Comparison of ENCODE assay signal across 14 cellular contexts in the genomic region with DNA sequence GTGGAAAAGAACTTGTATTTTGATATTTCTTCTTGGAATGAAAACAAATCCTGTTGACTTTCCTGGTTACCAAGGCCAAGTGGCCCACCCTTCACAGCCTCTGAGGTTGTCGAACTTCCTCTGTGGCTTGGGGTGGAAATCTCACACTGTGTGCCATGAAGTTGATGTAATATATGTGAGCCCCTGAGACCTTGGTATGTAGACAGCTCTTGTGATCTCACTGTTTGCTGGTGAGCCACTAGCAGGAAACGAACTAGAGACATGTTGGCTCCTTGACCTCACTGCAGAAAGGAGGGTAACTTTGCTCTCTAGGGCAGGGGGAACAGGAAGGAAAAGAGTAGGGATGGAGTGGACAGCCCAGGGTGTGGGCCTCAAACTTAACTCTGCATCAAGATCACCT.
DNase-seq lines count a peak whose midpoint lies in the region; ATAC-seq and TF ChIP-seq lines count a peak whose summit lies in the region.
"Had no signal": no experiment of that assay in that cellular context is flagged by ENCODE, and none has a peak within 500 bp of the region (broad histone marks: within the 10 kb centered on the region; RNA-seq: fewer than 3 reads in every experiment).

No MANE protein-coding gene starts in this region.

- H3K36me3 ChIP-seq in mucosa of descending colon (ENCODE audit: low read depth), result no peaks in the 10 kb centered on the region
- no peaks in the 10 kb centered on the region for H3K36me3 ChIP-seq in upper lobe of left lung
- no peaks in the 10 kb centered on the region for H3K36me3 ChIP-seq in neural progenitor cell

- H3K9ac ChIP-seq in neural progenitor cell, result no peak overlapping the region

- 33 to 39% methylated on average over 2 of the region's 2 CpGs for WGBS in upper lobe of left lung, 2 donors

- TF ChIP-seq POLR2A in upper lobe of left lung (IDR thresholded peaks at IDR 0.05), result no peak

- H3K4me1 ChIP-seq in mucosa of descending colon (ENCODE audit: low read depth) (no peaks in the 10 kb centered on the region), upper lobe of left lung (peaks cover 17 to 42% (median 37%) of the 10 kb centered on the region in 4 donors), neural progenitor cell (peaks cover 3% of the 10 kb centered on the region)

- H3K4me2 ChIP-seq in neural progenitor cell, result no peak overlapping the region

- H3K4me1 Mint-ChIP-seq in activated naive CD4-positive, alpha-beta T cell treated with anti-CD3 and anti-CD28 coated beads, Interleukin-2, amount 10 ng/mL, durations not matched to agents 7 days and 5 days, result peaks cover 34% of the 10 kb centered on the region
- peaks cover 4% of the 10 kb centered on the region for H3K4me1 Mint-ChIP-seq in neural progenitor cell

- H3K79me2 ChIP-seq in neural progenitor cell (ENCODE audit: low read depth), result no peaks in the 10 kb centered on the region

- no peaks in the 10 kb centered on the region for H4K20me1 ChIP-seq in neural progenitor cell (ENCODE audit: low read depth)

- H3K27me3 Mint-ChIP-seq in activated naive CD4-positive, alpha-beta T cell treated with anti-CD3 and anti-CD28 coated beads, Interleukin-2, amount 10 ng/mL, durations not matched to agents 7 days and 5 days, result no peaks in the 10 kb centered on the region
- no peaks in the 10 kb centered on the region for H3K27me3 Mint-ChIP-seq in neural progenitor cell (ENCODE audit: insufficient read depth, low read depth)

- H3K4me3 ChIP-seq in mucosa of descending colon (no peak overlapping the region), upper lobe of left lung (no peak overlapping the region), neural progenitor cell (no peak overlapping the region)
- H3K4me3 ChIP-seq: thyroid gland had no signal

- ATAC-seq in mucosa of descending colon, result peak; percentile 18
- ATAC-seq in upper lobe of left lung (ENCODE audit: low FRiP score in 2 of 2), result peak; percentile 71 to 89

- H3K27me3 ChIP-seq in upper lobe of left lung (no peaks in the 10 kb centered on the region), neural progenitor cell (no peaks in the 10 kb centered on the region)
- H3K27me3 ChIP-seq: thyroid gland had no signal

- no peak for DNase-seq in activated naive CD4-positive, alpha-beta T cell treated with anti-CD3 and anti-CD28 coated beads, Interleukin-2, amount 10 ng/mL, durations not matched to agents 7 days and 5 days
- DNase-seq in activated naive CD4-positive, alpha-beta T cell treated with anti-CD3 and anti-CD28 coated beads, Interleukin-2, amount 50 U/mL, for 16 hours, result no peak
- DNase-seq in dermis blood vessel endothelial cell (peak; percentile 51), mucosa of descending colon (no peak), upper lobe of left lung (peak in 1 of 2 donors; percentile 35), T-helper 9 cell (no peak), neural progenitor cell (ENCODE audit: low spot score) (no peak)
- no peak for DNase-seq in stimulated activated CD4-positive, alpha-beta T cell treated with anti-CD3 and anti-CD28 coated beads, Interleukin-15, amount 100 ng/mL, for 24 hours
- DNase-seq: ACHN, DMS 273 treated with DMSO at 0.1 percent for 48 hours, NCI-H1105 treated with DMSO at 0.1 percent for 48 hours, NCI-H524, thyroid gland had no signal

- H3K4me3 Mint-ChIP-seq in activated naive CD4-positive, alpha-beta T cell treated with anti-CD3 and anti-CD28 coated beads, Interleukin-2, amount 10 ng/mL, durations not matched to agents 7 days and 5 days, result no peak overlapping the region
- H3K4me3 Mint-ChIP-seq in neural progenitor cell, result no peak overlapping the region

- peak overlapping the region; percentile 29 for H3K27ac Mint-ChIP-seq in activated naive CD4-positive, alpha-beta T cell treated with anti-CD3 and anti-CD28 coated beads, Interleukin-2, amount 10 ng/mL, durations not matched to agents 7 days and 5 days
- no peak overlapping the region for H3K27ac Mint-ChIP-seq in neural progenitor cell

- H3K9me3 Mint-ChIP-seq in activated naive CD4-positive, alpha-beta T cell treated with anti-CD3 and anti-CD28 coated beads, Interleukin-2, amount 10 ng/mL, durations not matched to agents 7 days and 5 days, result no peaks in the 10 kb centered on the region
- H3K9me3 Mint-ChIP-seq in neural progenitor cell, result no peaks in the 10 kb centered on the region

- H3F3A ChIP-seq in neural progenitor cell (ENCODE audit: low read depth), result no peaks in the 10 kb centered on the region

- H3K27ac ChIP-seq in upper lobe of left lung (peak overlapping the region; percentile 16 to 66 (median 31)), neural progenitor cell (no peak overlapping the region)
- H3K27ac ChIP-seq: RWPE1, thyroid gland had no signal

- intact Hi-C loops in mucosa of descending colon (cut with DNase I, micrococcal nuclease), result loop anchor here (10.0 kb wide), 2 partner anchors 475 to 895 kb away; a partner anchor contains a TSS

- CTCF ChIA-PET in activated naive CD4-positive, alpha-beta T cell treated with anti-CD3 and anti-CD28 coated beads, Interleukin-2, amount 10 ng/mL, durations not matched to agents 7 days and 5 days (lab: Charles Lee), result no interaction called here

- no peak for TF ChIP-seq CTCF in mucosa of descending colon (IDR thresholded peaks at IDR 0.05)
- TF ChIP-seq CTCF in upper lobe of left lung (IDR thresholded peaks at IDR 0.05), result no peak
- no peak for TF ChIP-seq CTCF in neural progenitor cell (IDR thresholded peaks at IDR 0.05)

- no peaks in the 10 kb centered on the region for H3K9me3 ChIP-seq in mucosa of descending colon
- H3K9me3 ChIP-seq in upper lobe of left lung, result no peaks in the 10 kb centered on the region
- no peaks in the 10 kb centered on the region for H3K9me3 ChIP-seq in neural progenitor cell (ENCODE audit: low read depth)
- H3K9me3 ChIP-seq: thyroid gland had no signal

- no peak overlapping the region for H2AFZ ChIP-seq in neural progenitor cell (replicated peaks)

- TF ChIP-seq EP300 in upper lobe of left lung (IDR thresholded peaks at IDR 0.05), result no peak

- H3K36me3 Mint-ChIP-seq in activated naive CD4-positive, alpha-beta T cell treated with anti-CD3 and anti-CD28 coated beads, Interleukin-2, amount 10 ng/mL, durations not matched to agents 7 days and 5 days, result peaks cover 24% of the 10 kb centered on the region
- H3K36me3 Mint-ChIP-seq in neural progenitor cell, result peaks cover 1% of the 10 kb centered on the region
